In the genomic region with DNA sequence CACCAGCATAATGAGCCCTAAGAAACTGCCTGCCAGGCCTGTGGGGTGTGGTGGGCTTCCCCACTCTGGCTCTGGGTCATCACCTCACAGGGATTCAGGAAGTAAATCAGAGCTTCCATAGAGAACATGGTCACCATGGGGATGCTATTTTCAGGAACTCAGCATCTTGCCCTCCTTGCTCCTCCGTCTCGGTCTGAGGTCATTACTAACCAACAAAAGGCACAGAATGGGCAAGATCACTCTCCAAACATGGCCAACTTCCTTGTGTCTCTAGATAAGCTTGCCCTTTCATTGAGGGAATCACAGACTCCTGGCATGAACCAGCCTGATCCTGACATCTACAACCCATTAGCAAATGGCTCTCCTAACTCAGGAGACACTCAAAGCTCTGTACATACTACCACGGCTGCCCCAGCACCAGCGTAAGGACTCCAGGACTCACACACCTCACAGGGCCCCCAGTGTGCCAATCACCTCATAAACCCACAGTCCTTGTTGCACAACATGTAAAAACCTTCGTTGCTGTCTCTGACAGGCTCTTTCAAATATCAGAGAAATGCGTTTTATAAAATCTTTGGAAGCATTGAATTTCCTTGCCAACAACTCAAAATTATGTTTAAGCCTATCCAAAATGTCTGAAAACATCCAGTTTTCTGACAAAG, we compare ENCODE assay signal across 11 cellular contexts. TPM values are rescaled to one million over a fixed set of nuclear protein-coding genes. Genes with fewer than 3 reads are reported as not detected.
DNase-seq lines count a peak whose midpoint lies in the region; ATAC-seq and TF ChIP-seq lines count a peak whose summit lies in the region.
"Had no signal": no experiment of that assay in that cellular context is flagged by ENCODE, and none has a peak within 500 bp of the region (broad histone marks: within the 10 kb centered on the region; RNA-seq: fewer than 3 reads in every experiment).

No MANE protein-coding gene starts in this region.

- H3K27me3 ChIP-seq in HL-60 (ENCODE audit: insufficient read depth, poor library complexity, severe bottlenecking) (no peaks in the 10 kb centered on the region), right atrium auricular region (no peaks in the 10 kb centered on the region), smooth muscle cell (ENCODE audit: low read depth) (no peaks in the 10 kb centered on the region)

- 75% methylated on average over 6 of the region's 6 CpGs for WGBS in smooth muscle cell (ENCODE audit: low lambda C conversion rate)

- DNase-seq in HL-60 (ENCODE audit: low read depth in 1 of 2, low spot score in 1 of 2) = peak; percentile 18 to 74
- no peak for DNase-seq in activated CD8-positive, alpha-beta T cell treated with anti-CD3 and anti-CD28 coated beads, Interleukin-2, amount 10 ng/mL, durations not matched to agents 7 days and 5 days
- DNase-seq in right atrium auricular region (ENCODE audit: low spot score) = no peak
- no peak for DNase-seq in smooth muscle cell (lab: John Stamatoyannopoulos, UW; ENCODE audit: unreplicated experiment)
- no peak for DNase-seq in OCI-M1 (lab: John Stamatoyannopoulos, UW)
- no peak for DNase-seq in Ammon's horn (ENCODE audit: low spot score)
- no peak for DNase-seq in stimulated activated CD4-positive, alpha-beta T cell treated with anti-CD3 and anti-CD28 coated beads, Interleukin-4, amount 100 ng/mL, for 1 hour
- DNase-seq: activated CD4-positive, alpha-beta T cell treated with anti-CD3 and anti-CD28 coated beads, Interleukin-2, amount 50 U/mL, for 1 hour; effector CD4-positive, alpha-beta T cell; NCI-H510A treated with DMSO at 0.1 percent for 48 hours had no signal

- POLR2A ChIA-PET in activated CD8-positive, alpha-beta T cell treated with anti-CD3 and anti-CD28 coated beads, Interleukin-2, amount 10 ng/mL, durations not matched to agents 7 days and 5 days (lab: Charles Lee) = no interaction called here

- TF ChIP-seq CTCF in HL-60 (IDR thresholded peaks at IDR 0.05; ENCODE audit: insufficient read depth, low read length) (no peak), right atrium auricular region (IDR thresholded peaks at IDR 0.05) (no peak), smooth muscle cell (IDR thresholded peaks at IDR 0.05; ENCODE audit: borderline replicate concordance, insufficient read depth, poor library complexity, severe bottlenecking) (no peak)

- H3K4me1 Mint-ChIP-seq in activated CD8-positive, alpha-beta T cell treated with anti-CD3 and anti-CD28 coated beads, Interleukin-2, amount 10 ng/mL, durations not matched to agents 7 days and 5 days (ENCODE audit: low read depth) = peaks cover 95% of the 10 kb centered on the region

- no peak for ATAC-seq in activated CD8-positive, alpha-beta T cell treated with anti-CD3 and anti-CD28 coated beads, Interleukin-2, amount 10 ng/mL, durations not matched to agents 7 days and 5 days
- no peak for ATAC-seq in HG03139 (IDR thresholded peaks at IDR 0.05; ENCODE audit: unreplicated experiment)

- no peak overlapping the region for H3K4me3 ChIP-seq in HL-60 (replicated peaks; ENCODE audit: insufficient read depth, low read length)
- no peak overlapping the region for H3K4me3 ChIP-seq in right atrium auricular region
- H3K4me3 ChIP-seq in smooth muscle cell = no peak overlapping the region

- peaks cover 15% of the 10 kb centered on the region for H3F3A ChIP-seq in smooth muscle cell (ENCODE audit: low read depth)

- no peaks in the 10 kb centered on the region for H3K9me3 Mint-ChIP-seq in activated CD8-positive, alpha-beta T cell treated with anti-CD3 and anti-CD28 coated beads, Interleukin-2, amount 10 ng/mL, durations not matched to agents 7 days and 5 days (ENCODE audit: insufficient read depth)

- H3K4me2 ChIP-seq in smooth muscle cell = peak overlapping the region; percentile 49

- no peaks in the 10 kb centered on the region for H4K20me1 ChIP-seq in smooth muscle cell (ENCODE audit: low read depth)

- peaks cover 85% of the 10 kb centered on the region for H3K36me3 Mint-ChIP-seq in activated CD8-positive, alpha-beta T cell treated with anti-CD3 and anti-CD28 coated beads, Interleukin-2, amount 10 ng/mL, durations not matched to agents 7 days and 5 days (ENCODE audit: low read depth)

- H3K27ac ChIP-seq in HL-60 (replicated peaks) = no peak overlapping the region
- peak overlapping the region; percentile 98 for H3K27ac ChIP-seq in right atrium auricular region
- H3K27ac ChIP-seq in smooth muscle cell (ENCODE audit: low read depth) = peak overlapping the region; percentile 93

- H3K27me3 Mint-ChIP-seq in activated CD8-positive, alpha-beta T cell treated with anti-CD3 and anti-CD28 coated beads, Interleukin-2, amount 10 ng/mL, durations not matched to agents 7 days and 5 days (ENCODE audit: low read depth) = no peaks in the 10 kb centered on the region

- H3K9ac ChIP-seq in smooth muscle cell (ENCODE audit: low read depth) = peak overlapping the region; percentile 37

- H3K4me1 ChIP-seq in right atrium auricular region (peaks cover 0 to 100% of the 10 kb centered on the region in 2 donors), smooth muscle cell (ENCODE audit: low read depth) (peaks cover 13% of the 10 kb centered on the region)

- no peak overlapping the region for H3K4me3 Mint-ChIP-seq in activated CD8-positive, alpha-beta T cell treated with anti-CD3 and anti-CD28 coated beads, Interleukin-2, amount 10 ng/mL, durations not matched to agents 7 days and 5 days

- H3K36me3 ChIP-seq in right atrium auricular region (peaks cover 17% of the 10 kb centered on the region), smooth muscle cell (ENCODE audit: low read depth) (no peaks in the 10 kb centered on the region)

- peak overlapping the region; percentile 39 for H3K27ac Mint-ChIP-seq in activated CD8-positive, alpha-beta T cell treated with anti-CD3 and anti-CD28 coated beads, Interleukin-2, amount 10 ng/mL, durations not matched to agents 7 days and 5 days

- peak overlapping the region; percentile 26 for H2AFZ ChIP-seq in smooth muscle cell (ENCODE audit: low read depth)

- no peaks in the 10 kb centered on the region for H3K79me2 ChIP-seq in smooth muscle cell (ENCODE audit: low read depth)

- CTCF ChIA-PET in activated CD8-positive, alpha-beta T cell treated with anti-CD3 and anti-CD28 coated beads, Interleukin-2, amount 10 ng/mL, durations not matched to agents 7 days and 5 days (lab: Charles Lee) = no interaction called here

- H3K9me3 ChIP-seq in right atrium auricular region = no peaks in the 10 kb centered on the region
- H3K9me3 ChIP-seq in smooth muscle cell (replicated peaks; ENCODE audit: low read depth) = no peaks in the 10 kb centered on the region

RNA-seq across cellular contexts. Expression of a gene that starts 7.4 kb away (rescaled TPM):
- 10 to 100 TPM; 16.6 to 19.5 TPM for total RNA-seq in activated CD8-positive, alpha-beta T cell treated with anti-CD3 and anti-CD28 coated beads, Interleukin-2, amount 10 ng/mL, durations not matched to agents 7 days and 5 days
- 100 to 1,000 TPM in 1 of 2 donors, 10 to 100 TPM in 1; 67.2 to 116 TPM for total RNA-seq in right atrium auricular region
- 19.0 and 20.9 TPM in 2 replicates for total RNA-seq in smooth muscle cell
- polyA plus RNA-seq in smooth muscle cell = 4.5 and 7.4 TPM in 2 replicates

RNA-seq across cellular contexts. Expression of a gene that starts 39.1 kb away (rescaled TPM):
- total RNA-seq in activated CD8-positive, alpha-beta T cell treated with anti-CD3 and anti-CD28 coated beads, Interleukin-2, amount 10 ng/mL, durations not matched to agents 7 days and 5 days = not detected
- not detected for total RNA-seq in right atrium auricular region
- 0.76 and 1.5 TPM in 2 replicates for total RNA-seq in smooth muscle cell
- polyA plus RNA-seq in smooth muscle cell = 0.30 TPM in 1 of 2 replicates, not detected in the other

RNA-seq across cellular contexts. Expression of a gene that starts 45.0 kb away (rescaled TPM):
- 10 to 100 TPM; 26.5 to 27.6 TPM for total RNA-seq in activated CD8-positive, alpha-beta T cell treated with anti-CD3 and anti-CD28 coated beads, Interleukin-2, amount 10 ng/mL, durations not matched to agents 7 days and 5 days
- total RNA-seq in right atrium auricular region = 1 to 10 TPM in 1 of 2 donors, not detected in 1; 1.2 TPM
- 0.13 and 0.81 TPM in 2 replicates for total RNA-seq in smooth muscle cell
- 0.19 and 0.35 TPM in 2 replicates for polyA plus RNA-seq in smooth muscle cell

Comparison
In these comparisons a context has a peak if more than half of its experiments do, and no peak if none do; other contexts are left out.
1. DNase-seq: peak in HL-60 (2 of 2); none in activated CD8-positive, alpha-beta T cell treated with anti-CD3 and anti-CD28 coated beads, Interleukin-2, amount 10 ng/mL, durations not matched to agents 7 days and 5 days (single experiment), right atrium auricular region (single experiment), smooth muscle cell (single experiment), OCI-M1 (single experiment), Ammon's horn (single experiment) and stimulated activated CD4-positive, alpha-beta T cell treated with anti-CD3 and anti-CD28 coated beads, Interleukin-4, amount 100 ng/mL, for 1 hour (single experiment).
2. RNA of a gene that starts 45.0 kb away (total RNA-seq): 26.5 to 27.6 TPM in activated CD8-positive, alpha-beta T cell treated with anti-CD3 and anti-CD28 coated beads, Interleukin-2, amount 10 ng/mL, durations not matched to agents 7 days and 5 days; 1.2 TPM in right atrium auricular region and 0.13 to 0.81 TPM in smooth muscle cell; every median in the first group is over 10 times any median in the second.